8 cellular contexts compared by ENCODE assay signal in the genomic region with DNA sequence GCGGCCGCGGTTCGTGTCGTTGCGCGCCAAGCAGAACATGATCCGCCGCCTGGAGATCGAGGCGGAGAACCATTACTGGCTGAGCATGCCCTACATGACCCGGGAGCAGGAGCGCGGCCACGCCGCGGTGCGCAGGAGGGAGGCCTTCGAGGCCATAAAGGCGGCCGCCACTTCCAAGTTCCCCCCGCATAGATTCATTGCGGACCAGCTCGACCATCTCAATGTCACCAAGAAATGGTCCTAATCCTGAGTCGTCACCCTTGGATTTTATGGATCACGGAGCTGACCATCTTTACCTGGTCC. TPM values are rescaled to one million over a fixed set of nuclear protein-coding genes. Genes with fewer than 3 reads are reported as not detected.
DNase-seq lines count a peak whose midpoint lies in the region; ATAC-seq and TF ChIP-seq lines count a peak whose summit lies in the region.

No MANE protein-coding gene starts in this region.

- intact Hi-C loops in adrenal gland (cut with DNase I) (no loop called here), left colon (cut with DNase I, micrococcal nuclease) (no loop called here)

- peak overlapping the region; percentile 93 for H3K27ac ChIP-seq in BLaER1
- peak overlapping the region; percentile 83 to 96 (median 94) for H3K27ac ChIP-seq in adrenal gland
- peak overlapping the region; percentile 86 for H3K27ac ChIP-seq in temporal lobe (ENCODE audit: low read depth, low read length)

- H3K4me1 ChIP-seq in BLaER1 (peaks cover 32% of the 10 kb centered on the region), adrenal gland (replicated peaks in 1 of 2) (peaks cover 0 to 17% of the 10 kb centered on the region in 2 donors)

- ATAC-seq in GM19372 (IDR thresholded peaks at IDR 0.05; ENCODE audit: low read depth, unreplicated experiment) (peak; percentile 26), HG03432 (IDR thresholded peaks at IDR 0.05; ENCODE audit: unreplicated experiment) (peak; percentile 28), left colon (peak; percentile 48)

- peak overlapping the region; percentile 83 for H3K4me2 ChIP-seq in BLaER1

- peak overlapping the region; percentile 89 for H3K9ac ChIP-seq in BLaER1

- no peak for TF ChIP-seq POLR2A in adrenal gland (IDR thresholded peaks at IDR 0.05)

- TF ChIP-seq CTCF in adrenal gland (IDR thresholded peaks at IDR 0.05), result no peak

- H3K4me3 ChIP-seq in BLaER1, result peak overlapping the region; percentile 78
- peak overlapping the region; percentile 54 to 84 (median 76) for H3K4me3 ChIP-seq in adrenal gland

- 1 to 2% (median 1%) methylated on average over 7 to 26 of the region's 26 CpGs for WGBS in adrenal gland, 4 donors

- no peaks in the 10 kb centered on the region; the same call in 1 of the 2 replicates for H4K20me1 ChIP-seq in BLaER1

- H3K36me3 ChIP-seq in BLaER1 (peaks cover 16% of the 10 kb centered on the region), adrenal gland (replicated peaks in 1 of 2) (no peaks in the 10 kb centered on the region)

- H3K27me3 ChIP-seq in BLaER1, result no peaks in the 10 kb centered on the region
- H3K27me3 ChIP-seq in adrenal gland, result no peaks in the 10 kb centered on the region

- DNase-seq in adrenal gland (no peak), left colon (peak in 1 of 2 donors; percentile 34), SKM-1 (lab: John Stamatoyannopoulos, UW; ENCODE audit: unreplicated experiment) (no peak), NCI-H2196 (lab: John Stamatoyannopoulos, UW; ENCODE audit: unreplicated experiment) (no peak)

- H3K9me3 ChIP-seq in BLaER1 (no peaks in the 10 kb centered on the region), adrenal gland (replicated peaks in 1 of 3) (no peaks in the 10 kb centered on the region)

RNA-seq across cellular contexts. Expression of gene MRPL57, which starts 0.5 kb away (rescaled TPM):
- total RNA-seq in adrenal gland (10 to 100 TPM; 28.5 to 71.0 (median 36.4) TPM), left colon (10 to 100 TPM; 15.2 TPM), temporal lobe (12.3 TPM)
- 10 to 100 TPM; 29.9 to 54.3 (median 35.6) TPM for polyA plus RNA-seq in adrenal gland

RNA-seq across cellular contexts. Expression of gene SKA3, which starts 0.6 kb away (rescaled TPM):
- 1 to 10 TPM in 3 of 8 donors, under 1 TPM in 4, not detected in 1; 0.28 to 3.4 (median 0.90) TPM for total RNA-seq in adrenal gland
- polyA plus RNA-seq in adrenal gland, result 1 to 10 TPM in 1 of 3 donors, under 1 TPM in 2; 0.16 to 1.4 (median 0.37) TPM
- total RNA-seq in left colon, result 1 to 10 TPM; 1.7 to 6.3 TPM
- 6.1 TPM for total RNA-seq in temporal lobe

RNA-seq across cellular contexts. Expression of gene SAP18, which starts 37.0 kb away (rescaled TPM):
- total RNA-seq in adrenal gland, result 100 to 1,000 TPM in 5 of 8 donors, 10 to 100 TPM in 3; 55.2 to 323 (median 169) TPM
- 100 to 1,000 TPM in 2 of 3 donors, 10 to 100 TPM in 1; 97.1 to 259 (median 223) TPM for polyA plus RNA-seq in adrenal gland
- 100 to 1,000 TPM; 192 to 200 TPM for total RNA-seq in left colon
- 30.2 TPM for total RNA-seq in temporal lobe
